8 cellular contexts compared by ENCODE assay signal in genomic region chr10:58384095-58384494, GRCh38. TPM values are rescaled to one million over a fixed set of nuclear protein-coding genes. Genes with fewer than 3 reads are reported as not detected.
DNase-seq lines count a peak whose midpoint lies in the region; ATAC-seq and TF ChIP-seq lines count a peak whose summit lies in the region.

No MANE protein-coding gene starts in this region.

- H3K4me1 Mint-ChIP-seq in central memory CD8-positive, alpha-beta T cell = peaks cover 32% of the 10 kb centered on the region
- H3K4me1 Mint-ChIP-seq in natural killer cell = peaks cover 35 to 42% of the 10 kb centered on the region in 2 donors

- H3K27me3 Mint-ChIP-seq in central memory CD8-positive, alpha-beta T cell = no peaks in the 10 kb centered on the region
- H3K27me3 Mint-ChIP-seq in natural killer cell (ENCODE audit: low read depth in 2 of 2) = peaks cover 0 to 4% of the 10 kb centered on the region in 2 donors

- no peaks in the 10 kb centered on the region for H3K9me3 Mint-ChIP-seq in central memory CD8-positive, alpha-beta T cell
- H3K9me3 Mint-ChIP-seq in natural killer cell = no peaks in the 10 kb centered on the region

- peak overlapping the region; percentile 67 for H3K4me3 ChIP-seq in NB4 (ENCODE audit: low read depth, low read length)
- no peak overlapping the region for H3K4me3 ChIP-seq in HAP-1

- no peaks in the 10 kb centered on the region for H3K27me3 ChIP-seq in HAP-1 (ENCODE audit: low read depth)

- TF ChIP-seq POLR2A in NB4 (IDR thresholded peaks at IDR 0.05; ENCODE audit: extremely low read depth, insufficient read length) = no peak

- H3K4me3 Mint-ChIP-seq in central memory CD8-positive, alpha-beta T cell = peak overlapping the region; percentile 99
- H3K4me3 Mint-ChIP-seq in natural killer cell = peak overlapping the region; percentile 94

- intact Hi-C loops in natural killer cell (cut with micrococcal nuclease) = loop anchor here (2.0 to 10.0 kb wide), 2 partner anchors 49 to 209 kb away; partner anchors contain the start of gene UBE2D1

- ATAC-seq in GM18511 (IDR thresholded peaks at IDR 0.05; ENCODE audit: unreplicated experiment) (peak; percentile 45), HG02610 (IDR thresholded peaks at IDR 0.05; ENCODE audit: unreplicated experiment) (peak; percentile 65), natural killer cell (peak; percentile 3 to 42 (median 37))
- ATAC-seq in central memory CD8-positive, alpha-beta T cell (replicated peaks; ENCODE audit: extremely low read depth, poor library complexity, severe bottlenecking) = peak; percentile 61

- H3K4me1 ChIP-seq in HAP-1 = peaks cover 12% of the 10 kb centered on the region

- TF ChIP-seq CTCF in NB4 (IDR thresholded peaks at IDR 0.05; ENCODE audit: low read depth, low read length) = no peak
- no peak for TF ChIP-seq CTCF in natural killer cell (IDR thresholded peaks at IDR 0.05)

- H3K27ac Mint-ChIP-seq in central memory CD8-positive, alpha-beta T cell (ENCODE audit: low read depth) = peak overlapping the region; percentile 93
- H3K27ac Mint-ChIP-seq in natural killer cell = peak overlapping the region; percentile 88 to 94

- H3K9me3 ChIP-seq in HAP-1 = no peaks in the 10 kb centered on the region

- DNase-seq in NB4 (ENCODE audit: low read depth) = peak; percentile 86
- no peak for DNase-seq in central memory CD8-positive, alpha-beta T cell (ENCODE audit: low spot score in 2 of 2)
- DNase-seq in natural killer cell = no peak
- DNase-seq in HAP-1 (ENCODE audit: low spot score in 2 of 2) = no peak
- no peak for DNase-seq in NCI-H187 treated with DMSO at 0.1 percent for 48 hours (lab: John Stamatoyannopoulos, UW)
- no peak for DNase-seq in activated CD4-positive, alpha-beta T cell treated with anti-CD3 and anti-CD28 coated beads for 1 hour

- H3K36me3 ChIP-seq in HAP-1 (replicated peaks) = peaks cover 28% of the 10 kb centered on the region

- peaks cover 31% of the 10 kb centered on the region for H3K36me3 Mint-ChIP-seq in central memory CD8-positive, alpha-beta T cell (ENCODE audit: insufficient read depth)
- H3K36me3 Mint-ChIP-seq in natural killer cell = no peaks in the 10 kb centered on the region

- in situ Hi-C loops in HAP-1 (cut with MboI; ENCODE audit: low sequenced_read_pairs) = loop anchor here (10.0 kb wide), 1 partner anchor 79 kb away; no protein-coding TSS in a partner anchor

RNA-seq across cellular contexts. Expression of gene TFAM, which starts 1.1 kb away (rescaled TPM):
- 10 to 100 TPM; 29.1 to 34.3 (median 33.8) TPM for total RNA-seq in natural killer cell

RNA-seq across cellular contexts. Expression of gene UBE2D1, which starts 49.3 kb away (rescaled TPM):
- total RNA-seq in natural killer cell = 10 to 100 TPM; 14.0 to 14.5 (median 14.4) TPM
